1 cellular context compared by ENCODE assay signal in genomic region chr1:212309967-212310366, GRCh38.
TF ChIP-seq lines count a peak whose summit lies in the region.

No MANE protein-coding gene starts in this region.

TF ChIP-seq in H1, 55 proteins besides CTCF, POLR2A, EP300 and RAD21:
- TF ChIP-seq HDAC2 (IDR thresholded peaks at IDR 0.05; ENCODE audit: borderline replicate concordance in 1 of 2, low read depth in 2 of 2, low read length in 2 of 2) (no peak), TEAD4 (IDR thresholded peaks at IDR 0.05; ENCODE audit: low read depth, low read length) (no peak), CEBPB (IDR thresholded peaks at IDR 0.05; ENCODE audit: low read depth, low read length) (peak; percentile 77)
